Comparison of ENCODE assay signal across 1 cellular context in genomic region chr12:124940393-124941169, GRCh38.
TF ChIP-seq lines count a peak whose summit lies in the region.

No MANE protein-coding gene starts in this region.

TF ChIP-seq in K562, 482 proteins besides CTCF, POLR2A, EP300 and RAD21 (continued from another document and continues in another):
- TF ChIP-seq ZNF609 (CRISPR knock-in tag; IDR thresholded peaks at IDR 0.05; ENCODE audit: borderline replicate concordance) (0 out of 2 replicates have a peak, but pooled peaks have one; percentile 46), ESRRA (IDR thresholded peaks at IDR 0.05; ENCODE audit: borderline replicate concordance, low read depth) (peak; percentile 70; the same call in 1 of the 2 replicates), CREB3 (tag; conservative IDR thresholded peaks at IDR 0.05; ENCODE audit: low read depth) (0 out of 2 replicates have a peak, but pooled peaks have one; percentile 59), PATZ1 (CRISPR knock-in tag; IDR thresholded peaks at IDR 0.05; ENCODE audit: borderline replicate concordance) (no peak), CSDE1 (IDR thresholded peaks at IDR 0.05) (no peak), FOXP4 (CRISPR knock-in tag; IDR thresholded peaks at IDR 0.05; ENCODE audit: borderline replicate concordance) (no peak), ZKSCAN8 (CRISPR knock-in tag; IDR thresholded peaks at IDR 0.05) (peak; percentile 94; the same call in 1 of the 2 replicates), PHF8 (IDR thresholded peaks at IDR 0.05; ENCODE audit: borderline replicate concordance, low read length) (peak; percentile 62; the same call in 1 of the 2 replicates), ZBTB11 (CRISPR knock-in tag; IDR thresholded peaks at IDR 0.05) (peak in 1 of 3 experiments; percentile 46; a peak in 2 of 6 replicates), TCF7L2 (IDR thresholded peaks at IDR 0.05; ENCODE audit: low read depth, low read length) (no peak), MYC (IDR thresholded peaks at IDR 0.05; ENCODE audit: low read depth, low read length) (peak; percentile 86), MYC (CRISPR knock-in tag; IDR thresholded peaks at IDR 0.05; ENCODE audit: borderline replicate concordance, low read depth) (no peak), FOXM1 (IDR thresholded peaks at IDR 0.05; ENCODE audit: low read depth) (no peak), FOXM1 (CRISPR knock-in tag; IDR thresholded peaks at IDR 0.05; ENCODE audit: low read depth) (no peak), CHD2 (IDR thresholded peaks at IDR 0.05; ENCODE audit: low read depth, low read length) (0 out of 2 replicates have a peak, but pooled peaks have one; percentile 28), ZNF77 (CRISPR knock-in tag; IDR thresholded peaks at IDR 0.05) (no peak), ARID3A (IDR thresholded peaks at IDR 0.05; ENCODE audit: borderline replicate concordance, low read depth, low read length) (0 out of 2 replicates have a peak, but pooled peaks have one; percentile 16), RCOR1 (IDR thresholded peaks at IDR 0.05; ENCODE audit: borderline replicate concordance in 1 of 2, low read depth in 2 of 2, low read length in 2 of 2) (peak in 1 of 2 experiments; percentile 91; a peak in 2 of 4 replicates), POLR2H (tag; IDR thresholded peaks at IDR 0.05; ENCODE audit: low read depth) (no peak), SPI1 (IDR thresholded peaks at IDR 0.05; ENCODE audit: borderline replicate concordance, low read depth, low read length) (peak; percentile 98), MLLT1 (IDR thresholded peaks at IDR 0.05) (peak in 1 of 2 experiments; percentile 94; a peak in 2 of 4 replicates), EGR1 (conservative IDR thresholded peaks at IDR 0.05) (peak; percentile 100), ATF7 (IDR thresholded peaks at IDR 0.05) (peak; percentile 78; the same call in 1 of the 2 replicates), CBX3 (IDR thresholded peaks at IDR 0.05; ENCODE audit: borderline replicate concordance in 1 of 2, low read length in 2 of 2) (peak in 1 of 2 experiments; percentile 90; a peak in 2 of 3 replicates), ZNF184 (CRISPR knock-in tag; IDR thresholded peaks at IDR 0.05) (no peak), CC2D1A (IDR thresholded peaks at IDR 0.05) (0 out of 2 replicates have a peak, but pooled peaks have one; percentile 23), NELFE (IDR thresholded peaks at IDR 0.05; ENCODE audit: insufficient read depth, insufficient read length) (no peak), SMARCC2 (IDR thresholded peaks at IDR 0.05; ENCODE audit: low read depth) (0 out of 2 replicates have a peak, but pooled peaks have one; percentile 62), ETV6 (IDR thresholded peaks at IDR 0.05; ENCODE audit: borderline replicate concordance in 1 of 2, low read depth in 2 of 2, low read length in 1 of 2) (peak; percentile 90 to 96), ETV6 (CRISPR knock-in tag; IDR thresholded peaks at IDR 0.05; ENCODE audit: borderline replicate concordance) (no peak), MECOM (CRISPR knock-in tag; IDR thresholded peaks at IDR 0.05) (no peak), ZNF512 (tag; IDR thresholded peaks at IDR 0.05) (no peak), MXD1 (CRISPR knock-in tag; IDR thresholded peaks at IDR 0.05; ENCODE audit: borderline replicate concordance, poor library complexity, severe bottlenecking) (no peak), ZBTB2 (IDR thresholded peaks at IDR 0.05) (peak; percentile 49; the same call in 1 of the 2 replicates), ZNF354B (CRISPR knock-in tag; IDR thresholded peaks at IDR 0.05) (no peak), PYGO2 (tag; IDR thresholded peaks at IDR 0.05) (no peak), LEF1 (IDR thresholded peaks at IDR 0.05) (no peak; the same call in 1 of the 2 replicates), TGIF2 (CRISPR knock-in tag; IDR thresholded peaks at IDR 0.05) (peak; percentile 33; the same call in 1 of the 2 replicates)
